In the genomic region with DNA sequence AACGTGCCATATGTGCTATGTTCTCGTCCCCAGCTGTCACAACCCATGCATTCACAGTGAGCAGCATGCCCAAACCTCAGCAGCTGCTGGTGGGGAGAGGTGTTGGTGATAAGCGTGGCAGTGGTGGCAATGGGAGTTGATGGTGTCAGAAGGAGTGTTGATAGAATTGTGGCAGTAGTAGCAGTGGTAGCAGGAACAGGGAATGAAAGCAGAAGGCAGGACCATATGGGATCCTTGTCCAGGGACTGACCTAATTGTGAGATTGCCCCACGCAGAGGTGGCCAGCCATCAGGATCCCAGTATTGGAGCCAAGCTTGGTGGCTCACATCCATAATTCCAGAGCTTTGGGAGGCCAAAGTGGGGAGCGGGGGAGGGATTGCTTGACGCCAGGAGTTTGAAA, we compare ENCODE assay signal across 22 cellular contexts.
DNase-seq lines count a peak whose midpoint lies in the region; ATAC-seq and TF ChIP-seq lines count a peak whose summit lies in the region.
"Had no signal": no experiment of that assay in that cellular context is flagged by ENCODE, and none has a peak within 500 bp of the region (broad histone marks: within the 10 kb centered on the region; RNA-seq: fewer than 3 reads in every experiment).

No MANE protein-coding gene starts in this region.

- TF ChIP-seq CTCF in dorsolateral prefrontal cortex (IDR thresholded peaks at IDR 0.05 in 54 of 56, conservative IDR thresholded peaks at IDR 0.05 in 2 of 56; ENCODE audit: low read depth in 1 of 56, partially characterized antibody in 56 of 56), result no peak
- TF ChIP-seq CTCF in upper lobe of left lung (IDR thresholded peaks at IDR 0.05), result no peak
- TF ChIP-seq CTCF in GM20000 (IDR thresholded peaks at IDR 0.05; ENCODE audit: extremely low read depth, missing control alignments), result no peak

- intact Hi-C loops in dorsolateral prefrontal cortex (cut with DNase I), result loop anchor here in 1 of 2 donors (5.0 kb wide), 1 partner anchor 276 kb away; the partner anchor contains the start of gene GALNT17

- H3K36me3 ChIP-seq in upper lobe of left lung, result no peaks in the 10 kb centered on the region
- H3K36me3 ChIP-seq: colonic mucosa, spleen had no signal

- no peaks in the 10 kb centered on the region for H3K4me1 ChIP-seq in upper lobe of left lung
- H3K4me1 ChIP-seq: colonic mucosa, spleen had no signal

- peak; percentile 29 to 32 for ATAC-seq in upper lobe of left lung (ENCODE audit: low FRiP score in 2 of 2)
- ATAC-seq: activated CD8-positive, alpha-beta memory T cell treated with anti-CD3 and anti-CD28 coated beads, Interleukin-2, amount 10 ng/mL, durations not matched to agents 7 days and 5 days; activated T-cell treated with anti-CD3 and anti-CD28 coated beads, Interleukin-2, amount 50 U/mL, for 72 hours; WTC11 had no signal

- peak overlapping the region in 1 of 59 donors; percentile 43 for H3K27ac ChIP-seq in dorsolateral prefrontal cortex
- H3K27ac ChIP-seq in upper lobe of left lung, result no peak overlapping the region
- H3K27ac ChIP-seq: colonic mucosa, KMS-11, spleen had no signal

- H3K27me3 ChIP-seq in dorsolateral prefrontal cortex (no peaks in the 10 kb centered on the region), upper lobe of left lung (no peaks in the 10 kb centered on the region)
- H3K27me3 ChIP-seq: colonic mucosa, spleen had no signal

- no peak for TF ChIP-seq POLR2A in upper lobe of left lung (IDR thresholded peaks at IDR 0.05)

- DNase-seq in NCI-H2171 (lab: John Stamatoyannopoulos, UW) (peak; percentile 81), dorsolateral prefrontal cortex (peak in 9 of 10 donors; percentile 26 to 86 (median 66)), islet precursor cell (peak; percentile 36), upper lobe of left lung (no peak), ureter (ENCODE audit: low spot score) (no peak), NCI-H128 (lab: John Stamatoyannopoulos, UW; ENCODE audit: unreplicated experiment) (no peak), GM20000 (ENCODE audit: low spot score) (no peak)
- DNase-seq: activated CD4-positive, alpha-beta T cell treated with anti-CD3 and anti-CD28 coated beads, Interleukin-2, amount 10 ng/mL, durations not matched to agents 7 days and 5 days; activated CD8-positive, alpha-beta memory T cell treated with anti-CD3 and anti-CD28 coated beads, Interleukin-2, amount 10 ng/mL, durations not matched to agents 7 days and 5 days; activated naive CD4-positive, alpha-beta T cell treated with Interleukin-2 at 50 U/mL for 16 hours; activated T-cell treated with anti-CD3 and anti-CD28 coated beads, Interleukin-2, amount 50 U/mL, for 72 hours; colonic mucosa; effector memory CD4-positive, alpha-beta T cell; erythroblast; MM.1S; NCI-H1417 treated with DMSO at 0.1 percent for 48 hours; NCI-H510A treated with DMSO at 0.1 percent for 48 hours; SHP77 treated with DMSO at 0.1 percent for 48 hours; spleen; trophoblast cell had no signal

- no peak for TF ChIP-seq EP300 in upper lobe of left lung (IDR thresholded peaks at IDR 0.05)

- peaks cover 0 to 9% (median 0%) of the 10 kb centered on the region in 4 donors for H3K9me3 ChIP-seq in upper lobe of left lung
- H3K9me3 ChIP-seq: colonic mucosa had no signal

- 76 to 85% methylated on average over 6 of the region's 6 CpGs for whole genome bisulfite sequencing in upper lobe of left lung, 2 donors

- H3K4me3 ChIP-seq in dorsolateral prefrontal cortex (no peak overlapping the region), upper lobe of left lung (no peak overlapping the region)
- H3K4me3 ChIP-seq: colonic mucosa, spleen had no signal

Comparison
In these comparisons a context has a peak if more than half of its experiments do, and no peak if none do; other contexts are left out.
1. DNase-seq: peak in NCI-H2171 (single experiment), dorsolateral prefrontal cortex (9 of 10) and islet precursor cell (single experiment); none in upper lobe of left lung (0 of 2), ureter (single experiment), NCI-H128 (single experiment) and GM20000 (single experiment).